30 cellular contexts compared by ENCODE assay signal in the genomic region with DNA sequence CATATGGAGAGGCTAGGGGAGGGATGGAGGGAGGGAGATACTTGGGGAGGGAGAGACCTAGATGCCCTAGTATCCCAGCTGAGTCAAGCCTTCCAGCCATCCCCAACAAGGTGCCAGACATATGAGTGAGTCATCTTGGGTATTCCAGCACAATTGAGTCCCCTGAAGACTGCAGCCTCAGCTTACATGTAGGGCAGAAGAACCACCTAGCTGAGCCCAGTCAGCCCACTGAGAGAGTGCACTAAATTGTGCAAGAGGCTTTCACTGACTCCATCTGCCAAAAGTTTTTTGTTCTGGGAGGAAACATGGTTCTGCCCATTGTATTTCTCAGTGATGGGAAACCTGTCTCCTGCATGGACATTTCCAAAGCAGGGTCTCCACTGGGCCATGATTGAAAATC.
"Had no signal": no experiment of that assay in that cellular context is flagged by ENCODE, and none has a peak within 500 bp of the region (broad histone marks: within the 10 kb centered on the region; RNA-seq: fewer than 3 reads in every experiment).

No MANE protein-coding gene starts in this region.

- H3K27ac ChIP-seq: adrenal gland, body of pancreas, colonic mucosa, gastrocnemius medialis, heart left ventricle, VCaP had no signal

- H3K27ac Mint-ChIP-seq: activated CD4-positive, alpha-beta memory T cell treated with anti-CD3 and anti-CD28 coated beads, Interleukin-2, amount 10 ng/mL, durations not matched to agents 7 days and 5 days; activated CD4-positive, alpha-beta T cell treated with anti-CD3 and anti-CD28 coated beads, Interleukin-2, amount 10 ng/mL, durations not matched to agents 7 days and 5 days; activated naive CD4-positive, alpha-beta T cell treated with anti-CD3 and anti-CD28 coated beads for 36 hours; activated naive CD8-positive, alpha-beta T cell treated with anti-CD3 and anti-CD28 coated beads for 36 hours; activated naive CD8-positive, alpha-beta T cell treated with anti-CD3 and anti-CD28 coated beads, Interleukin-2, amount 50 U/mL, for 24 hours; activated T-helper 1 cell treated with anti-CD3 and anti-CD28 coated beads, Interleukin-12 subunit alpha, Interleukin-12 subunit beta, Interleukin-2, Interleukin-4 antibody, amounts not matched to agents 30 ng/mL and 10 ng/mL and 1 ng/mL, durations not matched to agents 14 hours and 24 hours and 36 hours; activated T-helper 2 cell treated with anti-CD3 and anti-CD28 coated beads, Interferon-gamma antibody, Interleukin-2, Interleukin-4, amounts not matched to agents 10 μg/mL and 5 μg/mL and 100 μg/mL, durations not matched to agents 14 hours and 24 hours and 36 hours; WTC11 had no signal

- H3K36me3 ChIP-seq: adrenal gland, colonic mucosa, gastrocnemius medialis, heart left ventricle had no signal

- H3K9me3 Mint-ChIP-seq: activated CD4-positive, alpha-beta memory T cell treated with anti-CD3 and anti-CD28 coated beads, Interleukin-2, amount 10 ng/mL, durations not matched to agents 7 days and 5 days; activated naive CD4-positive, alpha-beta T cell treated with anti-CD3 and anti-CD28 coated beads, Interleukin-2, amount 50 U/mL, for 24 hours had no signal

- ATAC-seq: activated naive CD8-positive, alpha-beta T cell treated with anti-CD3 and anti-CD28 coated beads, Interleukin-2, amount 50 U/mL, for 24 hours; body of pancreas; esophagus mucosa; gastrocnemius medialis; heart left ventricle; WTC11 had no signal

- H3K9me3 ChIP-seq: adrenal gland, body of pancreas, colonic mucosa, gastrocnemius medialis had no signal

- H3K4me1 ChIP-seq: adrenal gland, body of pancreas, colonic mucosa, gastrocnemius medialis, heart left ventricle had no signal

- H3K4me3 ChIP-seq: adrenal gland, body of pancreas, colonic mucosa, gastrocnemius medialis, heart left ventricle had no signal

- H3K27me3 ChIP-seq: adrenal gland, body of pancreas, colonic mucosa had no signal

- H3K4me1 Mint-ChIP-seq: activated CD4-positive, alpha-beta memory T cell treated with anti-CD3 and anti-CD28 coated beads, Interleukin-2, amount 10 ng/mL, durations not matched to agents 7 days and 5 days; activated CD4-positive, alpha-beta T cell treated with anti-CD3 and anti-CD28 coated beads, Interleukin-2, amount 10 ng/mL, durations not matched to agents 7 days and 5 days; activated naive CD4-positive, alpha-beta T cell treated with anti-CD3 and anti-CD28 coated beads, Interleukin-2, amount 50 U/mL, for 24 hours; activated naive CD8-positive, alpha-beta T cell treated with anti-CD3 and anti-CD28 coated beads for 36 hours had no signal

- DNase-seq: activated CD4-positive, alpha-beta memory T cell treated with anti-CD3 and anti-CD28 coated beads, Interleukin-2, amount 10 ng/mL, durations not matched to agents 7 days and 5 days; activated CD4-positive, alpha-beta T cell treated with anti-CD3 and anti-CD28 coated beads for 1 hour; activated CD4-positive, alpha-beta T cell treated with anti-CD3 and anti-CD28 coated beads for 4 hours; activated CD4-positive, alpha-beta T cell treated with anti-CD3 and anti-CD28 coated beads, Interleukin-2, amount 10 ng/mL, durations not matched to agents 7 days and 5 days; activated CD4-positive, alpha-beta T cell treated with anti-CD3 and anti-CD28 coated beads, Interleukin-2, amount 50 U/mL, for 4 hours; activated effector memory CD4-positive, alpha-beta T cell treated with anti-CD3 and anti-CD28 coated beads, Interleukin-2, amount 50 U/mL, for 16 hours; activated naive CD4-positive, alpha-beta T cell treated with anti-CD3 and anti-CD28 coated beads for 36 hours; activated naive CD8-positive, alpha-beta T cell treated with anti-CD3 and anti-CD28 coated beads for 36 hours; activated naive CD8-positive, alpha-beta T cell treated with anti-CD3 and anti-CD28 coated beads, Interleukin-2, amount 50 U/mL, for 24 hours; activated T-cell treated with anti-CD3 and anti-CD28 coated beads, Interleukin-2, amount 50 U/mL, for 1 hour; activated T-cell treated with anti-CD3 and anti-CD28 coated beads, Interleukin-2, amount 50 U/mL, for 48 hours; amygdala; aorta; body of pancreas; central memory CD4-positive, alpha-beta T cell; cerebellar nuclear complex; colonic mucosa; effector CD8-positive, alpha-beta T cell; foreskin fibroblast; gastrocnemius medialis; glutamatergic neuron; heart left ventricle; T-helper 2 cell had no signal

- H3K36me3 Mint-ChIP-seq: activated naive CD8-positive, alpha-beta T cell treated with anti-CD3 and anti-CD28 coated beads for 36 hours had no signal

- H3K4me3 Mint-ChIP-seq: activated CD4-positive, alpha-beta memory T cell treated with anti-CD3 and anti-CD28 coated beads, Interleukin-2, amount 10 ng/mL, durations not matched to agents 7 days and 5 days; activated CD4-positive, alpha-beta T cell treated with anti-CD3 and anti-CD28 coated beads, Interleukin-2, amount 10 ng/mL, durations not matched to agents 7 days and 5 days; activated naive CD4-positive, alpha-beta T cell treated with anti-CD3 and anti-CD28 coated beads for 36 hours; activated naive CD4-positive, alpha-beta T cell treated with anti-CD3 and anti-CD28 coated beads, Interleukin-2, amount 50 U/mL, for 24 hours; activated naive CD8-positive, alpha-beta T cell treated with anti-CD3 and anti-CD28 coated beads for 36 hours; activated naive CD8-positive, alpha-beta T cell treated with anti-CD3 and anti-CD28 coated beads, Interleukin-2, amount 50 U/mL, for 24 hours; activated T-helper 1 cell treated with anti-CD3 and anti-CD28 coated beads, Interleukin-12 subunit alpha, Interleukin-12 subunit beta, Interleukin-2, Interleukin-4 antibody, amounts not matched to agents 30 ng/mL and 10 ng/mL and 1 ng/mL, durations not matched to agents 14 hours and 24 hours and 36 hours; WTC11 had no signal
